In the genomic region with DNA sequence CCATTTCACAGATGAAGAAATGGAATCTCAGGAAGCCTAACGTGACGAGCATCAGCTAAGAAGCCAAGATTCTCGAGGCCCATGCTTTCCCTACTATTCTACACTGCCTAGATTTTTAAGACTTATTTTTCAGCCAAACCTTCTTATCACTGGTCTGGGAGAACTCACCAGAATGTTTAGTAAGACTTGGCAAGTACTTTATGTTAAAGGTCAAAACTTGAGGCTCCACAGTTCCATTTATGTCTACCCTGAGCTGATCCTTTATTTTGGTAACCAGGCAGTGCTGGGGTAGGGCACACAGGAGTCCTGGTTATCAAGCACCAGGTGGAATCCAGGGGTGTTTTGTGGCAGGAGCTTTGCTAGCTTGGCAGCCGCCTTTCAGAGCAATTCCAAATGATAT, we compare ENCODE assay signal across 20 cellular contexts. TPM values are rescaled to one million over a fixed set of nuclear protein-coding genes. Genes with fewer than 3 reads are reported as not detected.
DNase-seq lines count a peak whose midpoint lies in the region; ATAC-seq and TF ChIP-seq lines count a peak whose summit lies in the region.
"Had no signal": no experiment of that assay in that cellular context is flagged by ENCODE, and none has a peak within 500 bp of the region (broad histone marks: within the 10 kb centered on the region; RNA-seq: fewer than 3 reads in every experiment).

No MANE protein-coding gene starts in this region.

- no peaks in the 10 kb centered on the region for H3K27me3 ChIP-seq in psoas muscle (ENCODE audit: insufficient read depth in 3 of 3, low read length in 2 of 3)
- no peaks in the 10 kb centered on the region for H3K27me3 ChIP-seq in uterus

- H3K4me1 ChIP-seq in psoas muscle (peaks cover 43% of the 10 kb centered on the region), uterus (peaks cover 19 to 24% of the 10 kb centered on the region in 2 donors)

- H3K27ac ChIP-seq in psoas muscle (peak overlapping the region; percentile 25), uterus (peak overlapping the region; percentile 75 to 83)
- H3K27ac ChIP-seq: 22Rv1 had no signal

- H3K36me3 ChIP-seq in psoas muscle (ENCODE audit: insufficient read depth in 1 of 2, low read depth in 1 of 2), result peaks cover 0 to 2% of the 10 kb centered on the region in 2 donors
- H3K36me3 ChIP-seq in uterus, result no peaks in the 10 kb centered on the region

- H3K9me3 ChIP-seq in psoas muscle, result no peaks in the 10 kb centered on the region
- no peaks in the 10 kb centered on the region for H3K9me3 ChIP-seq in uterus
- H3K9me3 ChIP-seq: SK-N-SH had no signal

- TF ChIP-seq POLR2A in uterus (IDR thresholded peaks at IDR 0.05), result no peak

- 50 to 78% (median 55%) methylated on average over 4 of the region's 4 CpGs for WGBS in psoas muscle, 3 donors

- no peak for DNase-seq in Right ventricle myocardium inferior (ENCODE audit: missing footprints)
- no peak for DNase-seq in cardiac septum (ENCODE audit: low spot score)
- no peak for DNase-seq in left lobe of liver (ENCODE audit: low spot score)
- no peak for DNase-seq in psoas muscle
- DNase-seq in uterus, result peak in 1 of 2 donors; percentile 65
- DNase-seq in DMS153 treated with DMSO at 0.1 percent for 48 hours (lab: John Stamatoyannopoulos, UW; ENCODE audit: unreplicated experiment), result no peak
- DNase-seq in SW480 (ENCODE audit: low spot score), result no peak
- no peak for DNase-seq in NCI-H748 (lab: John Stamatoyannopoulos, UW; ENCODE audit: unreplicated experiment)
- DNase-seq: activated CD4-positive, alpha-beta T cell treated with anti-CD3 and anti-CD28 coated beads, Interleukin-2, amount 50 U/mL, for 4 hours; activated effector memory CD4-positive, alpha-beta T cell treated with anti-CD3 and anti-CD28 coated beads, Interleukin-2, amount 50 U/mL, for 16 hours; activated naive CD8-positive, alpha-beta T cell treated with anti-CD3 and anti-CD28 coated beads, Interleukin-2, amount 50 U/mL, for 24 hours; central memory CD4-positive, alpha-beta T cell; NCI-H1105 treated with DMSO at 0.1 percent for 48 hours; NCI-H526; SK-N-SH; stimulated activated CD4-positive, alpha-beta T cell treated with anti-CD3 and anti-CD28 coated beads, Interleukin-1b, Interleukin-23, amount 100 ng/mL, for 48 hours; stimulated activated naive CD4-positive, alpha-beta T cell had no signal

- intact Hi-C loops in Right ventricle myocardium inferior (cut with DNase I), result loop anchor here (5.0 kb wide), 1 partner anchor 65 kb away; no protein-coding TSS in a partner anchor
- intact Hi-C loops in cardiac septum (cut with DNase I), result no loop called here
- intact Hi-C loops in psoas muscle (cut with DNase I), result no loop called here
- intact Hi-C loops in uterus (cut with DNase I; ENCODE audit: low total_unique reads), result no loop called here

- TF ChIP-seq CTCF in psoas muscle (IDR thresholded peaks at IDR 0.05), result no peak
- no peak for TF ChIP-seq CTCF in uterus (IDR thresholded peaks at IDR 0.05)

- ATAC-seq in Right ventricle myocardium inferior (peak; percentile 83), left lobe of liver (peak; percentile 39), psoas muscle (peak in 1 of 4 donors; percentile 18)
- ATAC-seq: activated naive CD8-positive, alpha-beta T cell treated with anti-CD3 and anti-CD28 coated beads, Interleukin-2, amount 50 U/mL, for 24 hours; HCT116 had no signal

- no peak overlapping the region for H3K4me3 ChIP-seq in psoas muscle
- no peak overlapping the region for H3K4me3 ChIP-seq in uterus
- H3K4me3 ChIP-seq: lung had no signal

RNA-seq across cellular contexts. Expression of a gene that starts 16.8 kb away (rescaled TPM):
- 15.3 TPM for total RNA-seq in Right ventricle myocardium inferior
- total RNA-seq in cardiac septum, result 23.8 TPM
- 9.3 TPM for total RNA-seq in left lobe of liver
- total RNA-seq in psoas muscle, result 10 to 100 TPM; 20.8 to 33.6 (median 22.3) TPM
- polyA plus RNA-seq in psoas muscle, result 1 to 10 TPM; 4.4 to 4.9 (median 4.7) TPM
- total RNA-seq in uterus, result 10 to 100 TPM in 2 of 4 donors, 1 to 10 TPM in 2; 5.4 to 94.5 (median 9.5) TPM
